ENCODE assay signal across 11 cellular contexts in genomic region chr3:171753665-171754408, GRCh38. TPM values are rescaled to one million over a fixed set of nuclear protein-coding genes. Genes with fewer than 3 reads are reported as not detected.
DNase-seq lines count a peak whose midpoint lies in the region; ATAC-seq and TF ChIP-seq lines count a peak whose summit lies in the region.
"Had no signal": no experiment of that assay in that cellular context is flagged by ENCODE, and none has a peak within 500 bp of the region (broad histone marks: within the 10 kb centered on the region; RNA-seq: fewer than 3 reads in every experiment).

No MANE protein-coding gene starts in this region.

- H2AFZ ChIP-seq in ACC112 (ENCODE audit: low read length, unreplicated experiment), result no peak overlapping the region
- H2AFZ ChIP-seq in GM23248, result no peak overlapping the region; the same call in 1 of the 2 replicates

- H3K4me1 ChIP-seq in ACC112 (ENCODE audit: control insufficient read depth, insufficient read depth, low read length, unreplicated experiment) (peaks cover 56% of the 10 kb centered on the region), GM23248 (ENCODE audit: insufficient read depth) (peaks cover 14% of the 10 kb centered on the region; the same call in 1 of the 2 replicates), right cardiac atrium (ENCODE audit: control insufficient read depth, insufficient read depth, low read length) (peaks cover 11% of the 10 kb centered on the region), thyroid gland (no peaks in the 10 kb centered on the region)

- intact Hi-C loops in right cardiac atrium (cut with DNase I) (no loop called here), thyroid gland (cut with DNase I) (no loop called here)

- H4K20me1 ChIP-seq in GM23248 (ENCODE audit: insufficient read depth), result no peaks in the 10 kb centered on the region

- H3K4me3 ChIP-seq in ACC112 (ENCODE audit: low read depth, low read length) (peak overlapping the region; percentile 20; the same call in 1 of the 2 replicates), GM23248 (no peak overlapping the region), right cardiac atrium (ENCODE audit: low read length) (no peak overlapping the region), thyroid gland (replicated peaks in 1 of 3) (no peak overlapping the region)
- H3K4me3 ChIP-seq: upper lobe of left lung had no signal

- peaks cover 19% of the 10 kb centered on the region for H3F3A ChIP-seq in GM23248 (ENCODE audit: insufficient read depth)

- no peaks in the 10 kb centered on the region for H3K9me2 ChIP-seq in GM23248 (ENCODE audit: insufficient read depth)

- in situ Hi-C loops in GM23248 (cut with MboI), result no loop called here

- peak overlapping the region; percentile 78 for H3K27ac ChIP-seq in ACC112 (ENCODE audit: low read depth, low read length)
- H3K27ac ChIP-seq in GM23248, result peak overlapping the region; percentile 80
- peak overlapping the region; percentile 57 for H3K27ac ChIP-seq in right cardiac atrium (ENCODE audit: low read length)
- H3K27ac ChIP-seq in thyroid gland, result no peak overlapping the region
- H3K27ac ChIP-seq: upper lobe of left lung had no signal

- ATAC-seq in right cardiac atrium (no peak), HG02938 (IDR thresholded peaks at IDR 0.05; ENCODE audit: unreplicated experiment) (no peak)

- TF ChIP-seq POLR2A in thyroid gland (IDR thresholded peaks at IDR 0.05), result no peak

- TF ChIP-seq CTCF in thyroid gland (IDR thresholded peaks at IDR 0.05), result no peak

- peak overlapping the region; percentile 31 for H3K9ac ChIP-seq in GM23248

- 54 to 64% methylated on average over 5 of the region's 5 CpGs for WGBS in GM23248 (ENCODE audit: low coverage in 1 of 2, low lambda C conversion rate in 2 of 2, missing lambda C conversion rate in 2 of 2), 2 experiments
- 80% methylated on average over 5 of the region's 5 CpGs for WGBS in right cardiac atrium
- 88% methylated on average over 5 of the region's 5 CpGs for WGBS in thyroid gland, 2 donors

- H3K79me2 ChIP-seq in ACC112 (ENCODE audit: control insufficient read depth, insufficient read depth, low read length, unreplicated experiment) (peaks cover 7% of the 10 kb centered on the region), GM23248 (ENCODE audit: insufficient read depth) (no peaks in the 10 kb centered on the region)

- H3K36me3 ChIP-seq in ACC112 (ENCODE audit: insufficient read depth, low read length) (no peaks in the 10 kb centered on the region), GM23248 (ENCODE audit: low read depth) (no peaks in the 10 kb centered on the region), thyroid gland (no peaks in the 10 kb centered on the region)
- H3K36me3 ChIP-seq: upper lobe of left lung had no signal

- peak overlapping the region; percentile 31 for H3K4me2 ChIP-seq in GM23248 (ENCODE audit: unreplicated experiment)

- DNase-seq in GM23248, result peak; percentile 87
- DNase-seq in astrocyte of the hippocampus (ENCODE audit: low read depth, low spot score), result peak; percentile 67
- no peak for DNase-seq in right cardiac atrium
- DNase-seq in thyroid gland, result no peak
- no peak for DNase-seq in NCI-H128 (lab: John Stamatoyannopoulos, UW; ENCODE audit: unreplicated experiment)
- no peak for DNase-seq in SKM-1 (lab: John Stamatoyannopoulos, UW; ENCODE audit: unreplicated experiment)
- DNase-seq: COR-L47, NCI-H2029 treated with DMSO at 0.1 percent for 48 hours, upper lobe of left lung had no signal

- H3K9me3 ChIP-seq in GM23248 (ENCODE audit: low read depth) (no peaks in the 10 kb centered on the region), right cardiac atrium (ENCODE audit: control insufficient read depth, low read length) (no peaks in the 10 kb centered on the region), thyroid gland (no peaks in the 10 kb centered on the region)
- H3K9me3 ChIP-seq: upper lobe of left lung had no signal

- H3K27me3 ChIP-seq in ACC112 (ENCODE audit: insufficient read depth, low read length) (no peaks in the 10 kb centered on the region), GM23248 (replicated peaks; ENCODE audit: insufficient read depth) (no peaks in the 10 kb centered on the region), right cardiac atrium (ENCODE audit: control insufficient read depth, insufficient read depth) (no peaks in the 10 kb centered on the region), thyroid gland (no peaks in the 10 kb centered on the region)
- H3K27me3 ChIP-seq: upper lobe of left lung had no signal

RNA-seq across cellular contexts. Expression of gene PLD1, which starts 56.4 kb away (rescaled TPM):
- total RNA-seq in GM23248 (2014; rRNA removed; shearing (Covaris generic)), result 1.8 and 4.6 TPM in 2 replicates
- polyA plus RNA-seq in GM23248 (2016; fragmentation: Nextera tagmentation; extraction: Ambion mirVana) (3.0 and 3.6 TPM in 2 replicates), right cardiac atrium (17.0 TPM)
- total RNA-seq in right cardiac atrium (10 to 100 TPM; 49.0 to 79.5 (median 59.9) TPM), thyroid gland (10 to 100 TPM; 13.0 to 21.7 (median 19.8) TPM)

Comparison
In these comparisons a context has a peak if more than half of its experiments do, and no peak if none do; other contexts are left out.
1. H3K27ac ChIP-seq: peak in ACC112 (single experiment), GM23248 (single experiment) and right cardiac atrium (single experiment); none in thyroid gland (0 of 3).
2. DNase-seq: peak in GM23248 (single experiment) and astrocyte of the hippocampus (single experiment); none in right cardiac atrium (0 of 3), thyroid gland (0 of 2), NCI-H128 (single experiment) and SKM-1 (single experiment).